13 cellular contexts compared by ENCODE assay signal in the genomic region with DNA sequence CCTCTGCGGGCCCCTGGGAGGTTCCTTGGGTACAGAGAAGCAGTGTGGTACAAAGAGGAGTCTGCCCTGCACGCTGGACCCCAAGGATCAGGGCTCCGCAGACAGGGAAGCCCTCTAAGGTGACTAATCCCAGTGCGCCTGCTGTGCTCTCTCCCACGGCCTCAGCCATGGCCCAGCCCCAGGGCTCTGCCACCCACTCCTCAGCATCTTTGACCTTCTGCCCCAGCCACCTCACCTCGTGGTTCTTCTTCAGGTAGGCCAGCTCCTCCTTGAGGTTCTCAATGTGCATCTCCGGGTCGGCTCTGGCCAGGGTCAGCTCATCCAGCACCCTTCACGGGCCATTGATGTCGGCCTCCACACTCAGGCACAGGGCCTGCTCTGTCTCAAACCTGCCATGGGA. TPM values are rescaled to one million over a fixed set of nuclear protein-coding genes. Genes with fewer than 3 reads are reported as not detected.
"Had no signal": no experiment of that assay in that cellular context is flagged by ENCODE, and none has a peak within 500 bp of the region (broad histone marks: within the 10 kb centered on the region; RNA-seq: fewer than 3 reads in every experiment).

No MANE protein-coding gene starts in this region.

RNA-seq across cellular contexts. Expression of a gene that starts 47.8 kb away (rescaled TPM):
- total RNA-seq: chondrocyte, dermis microvascular lymphatic vessel endothelial cell, gastrocnemius medialis, glomerular endothelial cell, heart right ventricle, kidney epithelial cell, left cardiac atrium, left ventricle myocardium superior, lower lobe of right lung, lung microvascular endothelial cell, mesenteric fat pad, mesothelial cell of epicardium, myocyte had no signal
- polyA plus RNA-seq: heart right ventricle had no signal
